2 cellular contexts compared by ENCODE assay signal in the genomic region with DNA sequence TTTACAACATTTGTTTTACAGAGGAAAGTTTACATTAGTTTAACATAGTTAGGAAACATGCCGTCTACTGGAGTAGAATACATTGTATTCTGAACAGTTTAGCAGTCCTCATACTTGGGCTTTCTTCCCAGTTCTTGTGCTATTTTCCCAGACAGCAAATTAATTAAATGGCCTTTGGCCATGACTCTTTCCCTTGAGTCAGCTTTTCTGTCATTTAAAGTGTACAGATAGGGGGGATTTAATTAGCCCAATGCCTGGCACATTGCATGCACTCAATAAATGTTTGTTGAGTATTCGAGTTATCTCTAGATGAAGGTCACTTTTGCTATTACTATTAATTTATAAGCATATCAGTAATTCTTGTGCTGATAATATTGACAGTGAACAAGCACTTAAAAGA.
TF ChIP-seq lines count a peak whose summit lies in the region.

No MANE protein-coding gene starts in this region.

TF ChIP-seq in HCT116, 20 proteins besides CTCF, POLR2A, EP300 and RAD21 (continued from another document):
- TF ChIP-seq, protein P1, sequence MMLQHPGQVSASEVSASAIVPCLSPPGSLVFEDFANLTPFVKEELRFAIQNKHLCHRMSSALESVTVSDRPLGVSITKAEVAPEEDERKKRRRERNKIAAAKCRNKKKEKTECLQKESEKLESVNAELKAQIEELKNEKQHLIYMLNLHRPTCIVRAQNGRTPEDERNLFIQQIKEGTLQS (IDR thresholded peaks at IDR 0.05): no peak
- TF ChIP-seq SP1 (IDR thresholded peaks at IDR 0.05; ENCODE audit: low read depth) (no peak), CBX3 (IDR thresholded peaks at IDR 0.05; ENCODE audit: low read depth) (no peak), JUND (IDR thresholded peaks at IDR 0.05) (no peak), EZH2phosphoT487 (IDR thresholded peaks at IDR 0.05; ENCODE audit: borderline replicate concordance) (no peak), TCF7L2 (IDR thresholded peaks at IDR 0.05; ENCODE audit: borderline replicate concordance, extremely low read depth, insufficient read depth, insufficient read length) (no peak), EGR1 (IDR thresholded peaks at IDR 0.05; ENCODE audit: low read depth) (no peak), EZH2 (IDR thresholded peaks at IDR 0.05) (no peak), FOSL1 (IDR thresholded peaks at IDR 0.05; ENCODE audit: low read depth) (no peak), ZFX (IDR thresholded peaks at IDR 0.05) (no peak)
- TF ChIP-seq, protein P2, sequence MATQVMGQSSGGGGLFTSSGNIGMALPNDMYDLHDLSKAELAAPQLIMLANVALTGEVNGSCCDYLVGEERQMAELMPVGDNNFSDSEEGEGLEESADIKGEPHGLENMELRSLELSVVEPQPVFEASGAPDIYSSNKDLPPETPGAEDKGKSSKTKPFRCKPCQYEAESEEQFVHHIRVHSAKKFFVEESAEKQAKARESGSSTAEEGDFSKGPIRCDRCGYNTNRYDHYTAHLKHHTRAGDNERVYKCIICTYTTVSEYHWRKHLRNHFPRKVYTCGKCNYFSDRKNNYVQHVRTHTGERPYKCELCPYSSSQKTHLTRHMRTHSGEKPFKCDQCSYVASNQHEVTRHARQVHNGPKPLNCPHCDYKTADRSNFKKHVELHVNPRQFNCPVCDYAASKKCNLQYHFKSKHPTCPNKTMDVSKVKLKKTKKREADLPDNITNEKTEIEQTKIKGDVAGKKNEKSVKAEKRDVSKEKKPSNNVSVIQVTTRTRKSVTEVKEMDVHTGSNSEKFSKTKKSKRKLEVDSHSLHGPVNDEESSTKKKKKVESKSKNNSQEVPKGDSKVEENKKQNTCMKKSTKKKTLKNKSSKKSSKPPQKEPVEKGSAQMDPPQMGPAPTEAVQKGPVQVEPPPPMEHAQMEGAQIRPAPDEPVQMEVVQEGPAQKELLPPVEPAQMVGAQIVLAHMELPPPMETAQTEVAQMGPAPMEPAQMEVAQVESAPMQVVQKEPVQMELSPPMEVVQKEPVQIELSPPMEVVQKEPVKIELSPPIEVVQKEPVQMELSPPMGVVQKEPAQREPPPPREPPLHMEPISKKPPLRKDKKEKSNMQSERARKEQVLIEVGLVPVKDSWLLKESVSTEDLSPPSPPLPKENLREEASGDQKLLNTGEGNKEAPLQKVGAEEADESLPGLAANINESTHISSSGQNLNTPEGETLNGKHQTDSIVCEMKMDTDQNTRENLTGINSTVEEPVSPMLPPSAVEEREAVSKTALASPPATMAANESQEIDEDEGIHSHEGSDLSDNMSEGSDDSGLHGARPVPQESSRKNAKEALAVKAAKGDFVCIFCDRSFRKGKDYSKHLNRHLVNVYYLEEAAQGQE (IDR thresholded peaks at IDR 0.05; ENCODE audit: low read depth): no peak
- TF ChIP-seq, protein P3, sequence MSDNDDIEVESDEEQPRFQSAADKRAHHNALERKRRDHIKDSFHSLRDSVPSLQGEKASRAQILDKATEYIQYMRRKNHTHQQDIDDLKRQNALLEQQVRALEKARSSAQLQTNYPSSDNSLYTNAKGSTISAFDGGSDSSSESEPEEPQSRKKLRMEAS (IDR thresholded peaks at IDR 0.05): no peak

TF ChIP-seq in WTC11, 78 proteins besides CTCF, POLR2A, EP300 and RAD21 (continued from another document):
- TF ChIP-seq, protein P1 (CRISPR knock-in tag; conservative IDR thresholded peaks at IDR 0.05): no peak
- TF ChIP-seq, protein P4, sequence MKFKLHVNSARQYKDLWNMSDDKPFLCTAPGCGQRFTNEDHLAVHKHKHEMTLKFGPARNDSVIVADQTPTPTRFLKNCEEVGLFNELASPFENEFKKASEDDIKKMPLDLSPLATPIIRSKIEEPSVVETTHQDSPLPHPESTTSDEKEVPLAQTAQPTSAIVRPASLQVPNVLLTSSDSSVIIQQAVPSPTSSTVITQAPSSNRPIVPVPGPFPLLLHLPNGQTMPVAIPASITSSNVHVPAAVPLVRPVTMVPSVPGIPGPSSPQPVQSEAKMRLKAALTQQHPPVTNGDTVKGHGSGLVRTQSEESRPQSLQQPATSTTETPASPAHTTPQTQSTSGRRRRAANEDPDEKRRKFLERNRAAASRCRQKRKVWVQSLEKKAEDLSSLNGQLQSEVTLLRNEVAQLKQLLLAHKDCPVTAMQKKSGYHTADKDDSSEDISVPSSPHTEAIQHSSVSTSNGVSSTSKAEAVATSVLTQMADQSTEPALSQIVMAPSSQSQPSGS (CRISPR knock-in tag; IDR thresholded peaks at IDR 0.05; ENCODE audit: borderline replicate concordance, low read depth): no peak
- no peak for TF ChIP-seq ZNF121 (CRISPR knock-in tag; IDR thresholded peaks at IDR 0.05)
- TF ChIP-seq, protein P5, sequence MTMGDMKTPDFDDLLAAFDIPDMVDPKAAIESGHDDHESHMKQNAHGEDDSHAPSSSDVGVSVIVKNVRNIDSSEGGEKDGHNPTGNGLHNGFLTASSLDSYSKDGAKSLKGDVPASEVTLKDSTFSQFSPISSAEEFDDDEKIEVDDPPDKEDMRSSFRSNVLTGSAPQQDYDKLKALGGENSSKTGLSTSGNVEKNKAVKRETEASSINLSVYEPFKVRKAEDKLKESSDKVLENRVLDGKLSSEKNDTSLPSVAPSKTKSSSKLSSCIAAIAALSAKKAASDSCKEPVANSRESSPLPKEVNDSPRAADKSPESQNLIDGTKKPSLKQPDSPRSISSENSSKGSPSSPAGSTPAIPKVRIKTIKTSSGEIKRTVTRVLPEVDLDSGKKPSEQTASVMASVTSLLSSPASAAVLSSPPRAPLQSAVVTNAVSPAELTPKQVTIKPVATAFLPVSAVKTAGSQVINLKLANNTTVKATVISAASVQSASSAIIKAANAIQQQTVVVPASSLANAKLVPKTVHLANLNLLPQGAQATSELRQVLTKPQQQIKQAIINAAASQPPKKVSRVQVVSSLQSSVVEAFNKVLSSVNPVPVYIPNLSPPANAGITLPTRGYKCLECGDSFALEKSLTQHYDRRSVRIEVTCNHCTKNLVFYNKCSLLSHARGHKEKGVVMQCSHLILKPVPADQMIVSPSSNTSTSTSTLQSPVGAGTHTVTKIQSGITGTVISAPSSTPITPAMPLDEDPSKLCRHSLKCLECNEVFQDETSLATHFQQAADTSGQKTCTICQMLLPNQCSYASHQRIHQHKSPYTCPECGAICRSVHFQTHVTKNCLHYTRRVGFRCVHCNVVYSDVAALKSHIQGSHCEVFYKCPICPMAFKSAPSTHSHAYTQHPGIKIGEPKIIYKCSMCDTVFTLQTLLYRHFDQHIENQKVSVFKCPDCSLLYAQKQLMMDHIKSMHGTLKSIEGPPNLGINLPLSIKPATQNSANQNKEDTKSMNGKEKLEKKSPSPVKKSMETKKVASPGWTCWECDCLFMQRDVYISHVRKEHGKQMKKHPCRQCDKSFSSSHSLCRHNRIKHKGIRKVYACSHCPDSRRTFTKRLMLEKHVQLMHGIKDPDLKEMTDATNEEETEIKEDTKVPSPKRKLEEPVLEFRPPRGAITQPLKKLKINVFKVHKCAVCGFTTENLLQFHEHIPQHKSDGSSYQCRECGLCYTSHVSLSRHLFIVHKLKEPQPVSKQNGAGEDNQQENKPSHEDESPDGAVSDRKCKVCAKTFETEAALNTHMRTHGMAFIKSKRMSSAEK (CRISPR knock-in tag; IDR thresholded peaks at IDR 0.05; ENCODE audit: borderline replicate concordance): no peak
- TF ChIP-seq, protein P6, sequence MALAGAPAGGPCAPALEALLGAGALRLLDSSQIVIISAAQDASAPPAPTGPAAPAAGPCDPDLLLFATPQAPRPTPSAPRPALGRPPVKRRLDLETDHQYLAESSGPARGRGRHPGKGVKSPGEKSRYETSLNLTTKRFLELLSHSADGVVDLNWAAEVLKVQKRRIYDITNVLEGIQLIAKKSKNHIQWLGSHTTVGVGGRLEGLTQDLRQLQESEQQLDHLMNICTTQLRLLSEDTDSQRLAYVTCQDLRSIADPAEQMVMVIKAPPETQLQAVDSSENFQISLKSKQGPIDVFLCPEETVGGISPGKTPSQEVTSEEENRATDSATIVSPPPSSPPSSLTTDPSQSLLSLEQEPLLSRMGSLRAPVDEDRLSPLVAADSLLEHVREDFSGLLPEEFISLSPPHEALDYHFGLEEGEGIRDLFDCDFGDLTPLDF (CRISPR knock-in tag; IDR thresholded peaks at IDR 0.05): no peak
